8 cellular contexts compared by ENCODE assay signal in the genomic region with DNA sequence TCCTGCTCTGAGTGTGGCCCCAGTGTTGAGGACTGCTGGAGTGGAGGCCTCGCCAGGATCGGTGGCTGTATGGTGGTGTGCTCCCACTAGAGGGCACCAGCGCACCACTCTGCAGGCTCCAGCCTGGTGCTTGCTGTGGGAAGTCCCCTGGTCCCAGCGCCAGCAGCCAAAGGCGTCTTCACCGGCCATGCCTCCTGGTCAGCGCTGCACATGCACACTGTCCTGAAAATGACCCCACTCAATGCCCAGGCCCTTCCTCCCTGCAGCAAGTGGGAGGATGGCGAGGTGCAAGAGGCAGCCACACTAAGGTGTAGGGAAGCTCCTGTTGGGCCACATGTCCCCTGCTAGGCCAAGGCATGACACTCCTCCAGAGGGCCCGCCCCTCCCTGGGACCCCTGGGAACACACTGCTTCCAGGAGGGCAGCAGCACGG.
DNase-seq lines count a peak whose midpoint lies in the region; ATAC-seq and TF ChIP-seq lines count a peak whose summit lies in the region.

No MANE protein-coding gene starts in this region.

- H3K4me1 ChIP-seq in DOHH2 (ENCODE audit: control insufficient read depth, low read length) (peaks cover 7% of the 10 kb centered on the region; the same call in 1 of the 2 replicates), Karpas-422 (ENCODE audit: low read length) (peaks cover 29% of the 10 kb centered on the region), SJSA1 (replicated peaks) (peaks cover 8% of the 10 kb centered on the region), parathyroid adenoma (no peaks in the 10 kb centered on the region), tibial nerve (peaks cover 0 to 34% (median 14%) of the 10 kb centered on the region in 4 donors)

- DNase-seq in Karpas-422: peak; percentile 91
- peak; percentile 84 to 88 for DNase-seq in SJSA1 (ENCODE audit: low read depth in 1 of 2, low spot score in 2 of 2)
- peak; percentile 78 for DNase-seq in activated gamma-delta T cell treated with Interleukin-2 at 50 U/mL for 16 hours
- peak; percentile 87 for DNase-seq in globus pallidus (ENCODE audit: low spot score)
- DNase-seq in tibial nerve (ENCODE audit: low spot score in 2 of 2): peak; percentile 72 to 85

- H4K20me1 ChIP-seq in DOHH2 (ENCODE audit: control insufficient read depth, insufficient read depth, low read depth, low read length) (no peaks in the 10 kb centered on the region), Karpas-422 (ENCODE audit: insufficient read depth, low read depth, low read length) (no peaks in the 10 kb centered on the region)

- H3K79me2 ChIP-seq in DOHH2 (ENCODE audit: control insufficient read depth, low read length): no peaks in the 10 kb centered on the region
- H3K79me2 ChIP-seq in Karpas-422 (ENCODE audit: low read length): no peaks in the 10 kb centered on the region
- H3K79me2 ChIP-seq in parathyroid adenoma: peaks cover 3% of the 10 kb centered on the region

- peak; percentile 63 for ATAC-seq in GM21717 (IDR thresholded peaks at IDR 0.05; ENCODE audit: unreplicated experiment)

- no peaks in the 10 kb centered on the region for H3K9me2 ChIP-seq in DOHH2 (replicated peaks; ENCODE audit: control insufficient read depth, low read length)
- no peaks in the 10 kb centered on the region for H3K9me2 ChIP-seq in Karpas-422 (replicated peaks; ENCODE audit: insufficient read depth, low read length)

- H3K4me2 ChIP-seq in DOHH2 (ENCODE audit: low read length) (peak overlapping the region; percentile 28; the same call in 1 of the 2 replicates), Karpas-422 (ENCODE audit: low read depth, low read length, poor library complexity, severe bottlenecking) (peak overlapping the region; percentile 5), parathyroid adenoma (ENCODE audit: low read length) (no peak overlapping the region)

- 2 to 8% methylated on average over 4 to 8 of the region's 10 CpGs for WGBS in tibial nerve, 2 donors

- H3K4me3 ChIP-seq in DOHH2 (ENCODE audit: low read length) (no peak overlapping the region), Karpas-422 (ENCODE audit: low read length) (no peak overlapping the region), SJSA1 (no peak overlapping the region), parathyroid adenoma (ENCODE audit: low read depth, low read length) (no peak overlapping the region), tibial nerve (no peak overlapping the region)

- no peaks in the 10 kb centered on the region for H3F3A ChIP-seq in DOHH2 (ENCODE audit: control insufficient read depth, insufficient read depth)

- TF ChIP-seq POLR2A in tibial nerve (IDR thresholded peaks at IDR 0.05): no peak

- H3K27ac ChIP-seq in DOHH2 (ENCODE audit: low read depth, low read length) (no peak overlapping the region), Karpas-422 (ENCODE audit: low read length) (no peak overlapping the region), SJSA1 (no peak overlapping the region), parathyroid adenoma (no peak overlapping the region), tibial nerve (no peak overlapping the region)

- H3K9me3 ChIP-seq in DOHH2 (ENCODE audit: control insufficient read depth, insufficient read depth, low read length): no peaks in the 10 kb centered on the region
- no peaks in the 10 kb centered on the region for H3K9me3 ChIP-seq in Karpas-422 (ENCODE audit: low read length)
- H3K9me3 ChIP-seq in SJSA1 (replicated peaks): 0 out of 2 replicates have a peak, but pooled peaks cover 11% of the 10 kb centered on the region
- H3K9me3 ChIP-seq in parathyroid adenoma (ENCODE audit: control insufficient read depth, low read length): no peaks in the 10 kb centered on the region
- H3K9me3 ChIP-seq in tibial nerve: peaks cover 0 to 13% (median 0%) of the 10 kb centered on the region in 4 donors

- peak; percentile 92 for TF ChIP-seq CTCF in DOHH2 (IDR thresholded peaks at IDR 0.05; ENCODE audit: low read depth, low read length, poor library complexity, severe bottlenecking)
- TF ChIP-seq CTCF in parathyroid adenoma (IDR thresholded peaks at IDR 0.05): peak; percentile 90
- peak; percentile 87 to 94 (median 92) for TF ChIP-seq CTCF in tibial nerve (IDR thresholded peaks at IDR 0.05)

- H3K27me3 ChIP-seq in DOHH2 (ENCODE audit: control insufficient read depth, low read length) (no peaks in the 10 kb centered on the region), Karpas-422 (ENCODE audit: low read length) (no peaks in the 10 kb centered on the region), SJSA1 (replicated peaks) (no peaks in the 10 kb centered on the region), parathyroid adenoma (ENCODE audit: control insufficient read depth, insufficient read depth, low read length) (no peaks in the 10 kb centered on the region), tibial nerve (no peaks in the 10 kb centered on the region)

- H3K36me3 ChIP-seq in DOHH2 (ENCODE audit: control insufficient read depth, low read length) (no peaks in the 10 kb centered on the region), Karpas-422 (ENCODE audit: insufficient read depth, low read length) (no peaks in the 10 kb centered on the region; the same call in 1 of the 2 replicates), SJSA1 (peaks cover 97% of the 10 kb centered on the region), parathyroid adenoma (ENCODE audit: control insufficient read depth, insufficient read depth, low read length) (no peaks in the 10 kb centered on the region), tibial nerve (peaks cover 0 to 20% (median 8%) of the 10 kb centered on the region in 3 donors)

- TF ChIP-seq EP300 in tibial nerve (IDR thresholded peaks at IDR 0.05): peak in 1 of 2 donors; percentile 17

- no peak overlapping the region for H2AFZ ChIP-seq in Karpas-422 (ENCODE audit: low read length)
- no peak overlapping the region for H2AFZ ChIP-seq in parathyroid adenoma

- H3K9ac ChIP-seq in Karpas-422 (ENCODE audit: low read length) (no peak overlapping the region), parathyroid adenoma (no peak overlapping the region)
